Comparison of ENCODE assay signal across 9 cellular contexts in the genomic region with DNA sequence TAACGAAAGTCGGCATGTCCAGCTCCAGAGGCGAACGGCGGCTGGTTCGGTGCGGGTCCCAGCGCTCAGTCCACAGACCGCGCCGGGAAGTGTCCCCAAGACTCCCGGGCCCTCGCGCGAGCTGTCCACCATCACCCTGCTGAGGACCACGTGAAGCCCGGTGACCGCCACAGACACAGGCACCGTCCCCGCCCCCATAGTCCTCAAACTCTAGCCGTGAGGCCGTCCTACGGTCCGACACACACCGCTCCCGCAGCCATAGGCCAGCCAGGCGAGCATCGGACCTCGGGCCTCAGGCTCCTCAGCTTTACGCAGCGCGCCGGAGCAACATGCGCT. TPM values are rescaled to one million over a fixed set of nuclear protein-coding genes. Genes with fewer than 3 reads are reported as not detected.
DNase-seq lines count a peak whose midpoint lies in the region; ATAC-seq, FAIRE-seq and TF ChIP-seq lines count a peak whose summit lies in the region.
"Had no signal": no experiment of that assay in that cellular context is flagged by ENCODE, and none has a peak within 500 bp of the region (broad histone marks: within the 10 kb centered on the region; RNA-seq: fewer than 3 reads in every experiment).

No MANE protein-coding gene starts in this region.

- H3K27ac ChIP-seq in H9 (ENCODE audit: insufficient read length, low read depth, low read length) (peak overlapping the region; percentile 73), astrocyte (ENCODE audit: low read depth, low read length) (peak overlapping the region; percentile 79)

- peaks cover 7% of the 10 kb centered on the region for H3K23me2 ChIP-seq in H9 (ENCODE audit: insufficient read length, low read depth, low read length, poor library complexity, severe bottlenecking)

- no peak overlapping the region for H2BK15ac ChIP-seq in H9 (ENCODE audit: low read depth, low read length)

- H3K14ac ChIP-seq in H9 (ENCODE audit: insufficient read depth, low read length) = peak overlapping the region; percentile 43; the same call in 1 of the 2 replicates

- H4K5ac ChIP-seq in H9 (ENCODE audit: insufficient read length, low read depth, low read length) = no peak overlapping the region

- H3K79me1 ChIP-seq in H9 (ENCODE audit: insufficient read depth, low read depth, low read length, poor library complexity, severe bottlenecking) = no peaks in the 10 kb centered on the region

- H3K18ac ChIP-seq in H9 (ENCODE audit: insufficient read length, low read depth, low read length) = peak overlapping the region; percentile 52

- H2AK5ac ChIP-seq in H9 (ENCODE audit: insufficient read length, low read length) = no peak overlapping the region

- no peak overlapping the region for H3K56ac ChIP-seq in H9 (ENCODE audit: insufficient read length, low read depth, low read length)

- H3K36me3 ChIP-seq in astrocyte (ENCODE audit: insufficient read depth, low read length) = peaks cover 25% of the 10 kb centered on the region

- no peak for FAIRE-seq in astrocyte (lab: Jason Lieb, UNC)
- FAIRE-seq: colon had no signal

- H3K36me3 Mint-ChIP-seq in H9 (ENCODE audit: insufficient read depth in 1 of 3, low read depth in 3 of 3) (peaks cover 36 to 41% (median 39%) of the 10 kb centered on the region in 3 experiments; a peak in 6 of 7 replicates), astrocyte (ENCODE audit: low read depth, unreplicated experiment) (peaks cover 16% of the 10 kb centered on the region)

- no peak overlapping the region for H2BK12ac ChIP-seq in H9 (ENCODE audit: insufficient read length, low read depth, low read length)

- H2AFZ ChIP-seq in H9 (ENCODE audit: low read length) (no peak overlapping the region), astrocyte (ENCODE audit: low read depth, low read length) (peak overlapping the region; percentile 89)

- peaks cover 20 to 25% of the 10 kb centered on the region in 2 experiments for H3K4me1 Mint-ChIP-seq in H9
- H3K4me1 Mint-ChIP-seq in astrocyte (ENCODE audit: low read depth, unreplicated experiment) = peaks cover 9% of the 10 kb centered on the region

- peak overlapping the region; percentile 90 to 94 for H3K4me3 Mint-ChIP-seq in H9
- H3K4me3 Mint-ChIP-seq in astrocyte (ENCODE audit: unreplicated experiment) = peak overlapping the region; percentile 95

- H3K4me1 ChIP-seq in H9 (ENCODE audit: insufficient read depth, low read length) = 0 out of 2 replicates have a peak, but pooled peaks cover 3% of the 10 kb centered on the region
- peaks cover 3% of the 10 kb centered on the region for H3K4me1 ChIP-seq in astrocyte (ENCODE audit: insufficient read depth, low read length)

- no peak overlapping the region for H3K4ac ChIP-seq in H9 (ENCODE audit: low read depth, low read length)

- peak overlapping the region; percentile 95 for H3K4me3 ChIP-seq in astrocyte (ENCODE audit: insufficient read depth, low read depth, low read length)

- H3K27me3 ChIP-seq in H9 (ENCODE audit: insufficient read depth, low read length) (no peaks in the 10 kb centered on the region), astrocyte (ENCODE audit: insufficient read depth, low read length) (no peaks in the 10 kb centered on the region)

- H2BK120ac ChIP-seq in H9 (ENCODE audit: low read depth, low read length, poor library complexity, severe bottlenecking) = no peak overlapping the region

- H4K8ac ChIP-seq in H9 (replicated peaks; ENCODE audit: insufficient read length, low read depth, low read length) = no peak overlapping the region

- H3K27me3 Mint-ChIP-seq in H9 (ENCODE audit: low read depth) (no peaks in the 10 kb centered on the region; the same call in 1 of the 2 replicates), astrocyte (ENCODE audit: low read depth, unreplicated experiment) (no peaks in the 10 kb centered on the region)

- H3K9me3 Mint-ChIP-seq in H9 (no peaks in the 10 kb centered on the region; a peak in 1 of 5 replicates), astrocyte (ENCODE audit: unreplicated experiment) (no peaks in the 10 kb centered on the region)

- H3K79me2 ChIP-seq in H9 (ENCODE audit: insufficient read depth, low read length) (peaks cover 4% of the 10 kb centered on the region; the same call in 1 of the 2 replicates), astrocyte (ENCODE audit: insufficient read depth, low read length) (peaks cover 16% of the 10 kb centered on the region)

- no peaks in the 10 kb centered on the region for H3K9me3 ChIP-seq in H9 (ENCODE audit: control insufficient read depth, low read depth, low read length)
- no peaks in the 10 kb centered on the region for H3K9me3 ChIP-seq in astrocyte (ENCODE audit: insufficient read depth, low read depth, low read length)

- H4K20me1 ChIP-seq in H9 (ENCODE audit: control insufficient read depth, insufficient read depth, insufficient read length) = no peaks in the 10 kb centered on the region
- H4K20me1 ChIP-seq in astrocyte (ENCODE audit: insufficient read depth, low read length) = no peaks in the 10 kb centered on the region

- DNase-seq in SIG-M5 treated with dmso at 0.1 percent for 504 hours (lab: John Stamatoyannopoulos, UW; ENCODE audit: unreplicated experiment) (peak; percentile 52), SIG-M5 (lab: John Stamatoyannopoulos, UW) (no peak), H9 (no peak), LoVo (ENCODE audit: low spot score) (peak; percentile 49), astrocyte (ENCODE audit: low read depth) (no peak), iPS-NIHi11 (ENCODE audit: low spot score) (peak; percentile 77), middle frontal gyrus (ENCODE audit: extremely low spot score, low spot score) (no peak)
- peak; percentile 39 for DNase-seq in stimulated activated naive CD8-positive, alpha-beta T cell treated with anti-CD3 and anti-CD28 coated beads, Interleukin-15, Interleukin-2, amounts not matched to agents 100 U/mL and 50 U/mL, for 24 hours

- no peak overlapping the region for H4K91ac ChIP-seq in H9 (ENCODE audit: insufficient read length, low read depth, low read length)

- no peak overlapping the region for H2BK20ac ChIP-seq in H9 (ENCODE audit: low read depth, low read length, poor library complexity, severe bottlenecking)

- H3K27ac Mint-ChIP-seq in H9 = peak overlapping the region; percentile 87 to 97 (median 89); a peak in 5 of 7 replicates
- H3K27ac Mint-ChIP-seq in astrocyte (ENCODE audit: unreplicated experiment) = peak overlapping the region; percentile 95

- H3K4me2 ChIP-seq in H9 (ENCODE audit: insufficient read depth, insufficient read length, low read length) = peak overlapping the region; percentile 84
- H3K4me2 ChIP-seq in astrocyte (ENCODE audit: low read length) = peak overlapping the region; percentile 88

- no peak overlapping the region for H2BK5ac ChIP-seq in H9 (ENCODE audit: insufficient read length, low read length)

- no CpG with 5 or more reads among the region's 34 CpGs for WGBS in H9 (ENCODE audit: extremely low coverage, insufficient read length, low lambda C conversion rate)

- no peak overlapping the region for H3K23ac ChIP-seq in H9 (ENCODE audit: insufficient read length, low read depth, low read length)

- ATAC-seq in stimulated activated naive CD8-positive, alpha-beta T cell treated with anti-CD3 and anti-CD28 coated beads, Interleukin-15, Interleukin-2, amounts not matched to agents 100 U/mL and 50 U/mL, for 24 hours = peak; percentile 22

- H3T11ph ChIP-seq in H9 (ENCODE audit: low read length) = no peak overlapping the region

- TF ChIP-seq CTCF in H9 (conservative IDR thresholded peaks at IDR 0.05) (no peak), astrocyte (IDR thresholded peaks at IDR 0.05; ENCODE audit: insufficient read depth, low read depth, low read length) (no peak)

- H3K9ac ChIP-seq in H9 (ENCODE audit: extremely low read depth, insufficient read length, low read length) (peak overlapping the region; percentile 54), astrocyte (ENCODE audit: low read length) (peak overlapping the region; percentile 87)

RNA-seq across cellular contexts. Expression of a gene that starts 0.5 kb away (rescaled TPM):
- total RNA-seq in H9 (2021) (49.9 and 52.5 TPM in 2 replicates), astrocyte (14.8 and 16.0 TPM in 2 replicates)

RNA-seq across cellular contexts. Expression of a gene that starts 10.0 kb away (rescaled TPM):
- total RNA-seq in H9 (2021) (5.7 and 7.1 TPM in 2 replicates), astrocyte (20.3 and 21.3 TPM in 2 replicates)

Comparison
In these comparisons a context has a peak if more than half of its experiments do, and no peak if none do; other contexts are left out.
1. DNase-seq: peak in SIG-M5 treated with dmso at 0.1 percent for 504 hours (single experiment), LoVo (single experiment), iPS-NIHi11 (single experiment) and stimulated activated naive CD8-positive, alpha-beta T cell treated with anti-CD3 and anti-CD28 coated beads, Interleukin-15, Interleukin-2, amounts not matched to agents 100 U/mL and 50 U/mL, for 24 hours (single experiment); none in SIG-M5 (single experiment), H9 (single experiment), astrocyte (single experiment) and middle frontal gyrus (single experiment).